9 cellular contexts compared by ENCODE assay signal in genomic region chr20:37385176-37385575, GRCh38. TPM values are rescaled to one million over a fixed set of nuclear protein-coding genes. Genes with fewer than 3 reads are reported as not detected.
A peak's percentile ranks its signal among the peaks of the same experiment; 100 is the strongest.
DNase-seq lines count a peak whose midpoint lies in the region; ATAC-seq and TF ChIP-seq lines count a peak whose summit lies in the region.
"Had no signal": no experiment of that assay in that cellular context is flagged by ENCODE, and none has a peak within 500 bp of the region (broad histone marks: within the 10 kb centered on the region; RNA-seq: fewer than 3 reads in every experiment).

No MANE protein-coding gene starts in this region.

- no peak for TF ChIP-seq CTCF in RWPE1 (conservative IDR thresholded peaks at IDR 0.05; ENCODE audit: low read depth)
- no peak for TF ChIP-seq CTCF in endothelial cell (IDR thresholded peaks at IDR 0.05; ENCODE audit: unreplicated experiment)
- no peak for TF ChIP-seq CTCF in colonic mucosa (IDR thresholded peaks at IDR 0.05)

- peak overlapping the region; percentile 69 for H3K27ac ChIP-seq in RWPE1
- H3K27ac ChIP-seq in colonic mucosa, result no peak overlapping the region

- H3K36me3 Mint-ChIP-seq in activated T-cell treated with anti-CD3 and anti-CD28 coated beads, Interleukin-2, amount 50 U/mL, for 72 hours (ENCODE audit: insufficient read depth in 2 of 2), result no peaks in the 10 kb centered on the region
- H3K36me3 Mint-ChIP-seq in endothelial cell (ENCODE audit: low read depth, unreplicated experiment), result peaks cover 25% of the 10 kb centered on the region
- peaks cover 42% of the 10 kb centered on the region for H3K36me3 Mint-ChIP-seq in stimulated activated memory B cell treated with anti-CD40 and anti-IgM and Interleukin-4, amounts not matched to agents 10 μg/mL and 1 μg/mL and 100 μg/mL, for 72 hours

- H3K9me3 Mint-ChIP-seq in activated T-cell treated with anti-CD3 and anti-CD28 coated beads, Interleukin-2, amount 50 U/mL, for 72 hours, result no peaks in the 10 kb centered on the region
- no peaks in the 10 kb centered on the region for H3K9me3 Mint-ChIP-seq in endothelial cell (ENCODE audit: unreplicated experiment)
- H3K9me3 Mint-ChIP-seq in stimulated activated memory B cell treated with anti-CD40 and anti-IgM and Interleukin-4, amounts not matched to agents 10 μg/mL and 1 μg/mL and 100 μg/mL, for 72 hours, result no peaks in the 10 kb centered on the region

- H3K4me1 Mint-ChIP-seq in activated T-cell treated with anti-CD3 and anti-CD28 coated beads, Interleukin-2, amount 50 U/mL, for 72 hours (ENCODE audit: low read depth), result peaks cover 6% of the 10 kb centered on the region
- H3K4me1 Mint-ChIP-seq in endothelial cell (ENCODE audit: unreplicated experiment), result peaks cover 5% of the 10 kb centered on the region
- peaks cover 52% of the 10 kb centered on the region for H3K4me1 Mint-ChIP-seq in stimulated activated memory B cell treated with anti-CD40 and anti-IgM and Interleukin-4, amounts not matched to agents 10 μg/mL and 1 μg/mL and 100 μg/mL, for 72 hours

- no peak overlapping the region for H3K4me3 ChIP-seq in colonic mucosa
- H3K4me3 ChIP-seq: smooth muscle cell had no signal

- no peak overlapping the region for H3K9ac ChIP-seq in colonic mucosa (ENCODE audit: low read depth in 2 of 2, low read length in 2 of 2)

- H3K9me3 ChIP-seq in colonic mucosa, result no peaks in the 10 kb centered on the region

- intact Hi-C loops in colonic mucosa (cut with DNase I), result loop anchor here (5.0 kb wide), 1 partner anchor 147 kb away; no protein-coding TSS in a partner anchor

- ATAC-seq in activated T-cell treated with anti-CD3 and anti-CD28 coated beads, Interleukin-2, amount 50 U/mL, for 72 hours (replicated peaks in 1 of 2), result no peak
- ATAC-seq in stimulated activated memory B cell treated with anti-CD40 and anti-IgM and Interleukin-4, amounts not matched to agents 10 μg/mL and 1 μg/mL and 100 μg/mL, for 72 hours, result no peak

- peak overlapping the region; percentile 70 to 82 for H3K4me3 Mint-ChIP-seq in activated T-cell treated with anti-CD3 and anti-CD28 coated beads, Interleukin-2, amount 50 U/mL, for 72 hours
- H3K4me3 Mint-ChIP-seq in endothelial cell (ENCODE audit: unreplicated experiment), result peak overlapping the region; percentile 34
- peak overlapping the region; percentile 81 for H3K4me3 Mint-ChIP-seq in stimulated activated memory B cell treated with anti-CD40 and anti-IgM and Interleukin-4, amounts not matched to agents 10 μg/mL and 1 μg/mL and 100 μg/mL, for 72 hours

- no peaks in the 10 kb centered on the region for H3K36me3 ChIP-seq in colonic mucosa

- DNase-seq in activated T-cell treated with anti-CD3 and anti-CD28 coated beads, Interleukin-2, amount 50 U/mL, for 72 hours, result no peak
- DNase-seq in activated T-cell treated with anti-CD3 and anti-CD28 coated beads, Interleukin-2, amount 50 U/mL, for 1 hour, result no peak
- DNase-seq in RWPE1 (ENCODE audit: low spot score), result no peak
- no peak for DNase-seq in endothelial cell (ENCODE audit: low spot score)
- DNase-seq in ecto neural progenitor cell (ENCODE audit: low spot score), result no peak
- no peak for DNase-seq in colonic mucosa
- DNase-seq in NCI-H524 treated with DMSO at 0.1 percent for 48 hours (lab: John Stamatoyannopoulos, UW), result no peak

- POLR2A ChIA-PET in RWPE1 (lab: Yijun Ruan, JAX; ENCODE audit: low non-redundant PET), result no interaction called here

- H3K4me1 ChIP-seq in colonic mucosa, result peaks cover 5% of the 10 kb centered on the region

- H3K27me3 Mint-ChIP-seq in activated T-cell treated with anti-CD3 and anti-CD28 coated beads, Interleukin-2, amount 50 U/mL, for 72 hours (ENCODE audit: low read depth), result no peaks in the 10 kb centered on the region
- peaks cover 20% of the 10 kb centered on the region for H3K27me3 Mint-ChIP-seq in endothelial cell (ENCODE audit: unreplicated experiment)
- no peaks in the 10 kb centered on the region for H3K27me3 Mint-ChIP-seq in stimulated activated memory B cell treated with anti-CD40 and anti-IgM and Interleukin-4, amounts not matched to agents 10 μg/mL and 1 μg/mL and 100 μg/mL, for 72 hours

- H3K27me3 ChIP-seq in colonic mucosa, result no peaks in the 10 kb centered on the region

- H3K27ac Mint-ChIP-seq in activated T-cell treated with anti-CD3 and anti-CD28 coated beads, Interleukin-2, amount 50 U/mL, for 72 hours, result no peak overlapping the region
- H3K27ac Mint-ChIP-seq in endothelial cell (ENCODE audit: unreplicated experiment), result no peak overlapping the region
- H3K27ac Mint-ChIP-seq in stimulated activated memory B cell treated with anti-CD40 and anti-IgM and Interleukin-4, amounts not matched to agents 10 μg/mL and 1 μg/mL and 100 μg/mL, for 72 hours, result peak overlapping the region; percentile 88

- CTCF ChIA-PET in RWPE1 (lab: Yijun Ruan, JAX), result interaction anchor here (0.6 to 1.6 kb wide), 10 partner anchors 12 to 253 kb away, joined by 3 to 12 read pairs (median 5); no protein-coding TSS in a partner anchor

RNA-seq across cellular contexts. Expression of gene SRC, which starts 39.2 kb away (rescaled TPM):
- 1 to 10 TPM; 5.1 to 6.2 TPM for total RNA-seq in activated T-cell treated with anti-CD3 and anti-CD28 coated beads, Interleukin-2, amount 50 U/mL, for 72 hours
- total RNA-seq in endothelial cell (ENCODE audit: unreplicated experiment) (60.8 TPM), colonic mucosa (100 to 1,000 TPM; 102 to 123 TPM)
